In the genomic region with DNA sequence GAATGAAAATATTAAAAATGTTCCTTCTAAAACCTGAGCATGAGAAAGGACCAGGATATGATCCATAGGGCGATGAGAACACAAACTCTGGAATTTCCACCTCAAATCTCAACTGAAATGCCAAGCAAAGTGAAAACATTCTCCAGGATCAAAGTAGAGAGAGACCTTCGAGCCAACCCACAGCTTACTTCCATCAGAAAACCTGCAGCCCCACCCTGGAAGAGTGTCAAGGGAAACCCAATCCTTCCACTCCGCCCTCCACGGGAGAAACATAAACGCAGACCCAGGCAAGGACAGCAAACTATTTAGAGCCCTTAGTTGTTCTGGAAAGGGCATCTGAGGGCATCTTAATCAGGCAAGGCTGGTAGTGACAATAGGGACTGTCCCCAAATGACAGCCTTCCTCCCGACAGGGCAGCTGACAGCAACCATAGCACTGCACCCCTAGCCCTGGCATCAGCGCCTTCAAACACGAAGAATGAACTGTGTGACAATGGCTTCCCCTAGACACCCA, we compare ENCODE assay signal across 12 cellular contexts. TPM values are rescaled to one million over a fixed set of nuclear protein-coding genes. Genes with fewer than 3 reads are reported as not detected.
A peak's percentile ranks its signal among the peaks of the same experiment; 100 is the strongest.
DNase-seq lines count a peak whose midpoint lies in the region; ATAC-seq and TF ChIP-seq lines count a peak whose summit lies in the region.
"Had no signal": no experiment of that assay in that cellular context is flagged by ENCODE, and none has a peak within 500 bp of the region (broad histone marks: within the 10 kb centered on the region; RNA-seq: fewer than 3 reads in every experiment).

No MANE protein-coding gene starts in this region.

- peaks cover 52% of the 10 kb centered on the region for H3K36me3 Mint-ChIP-seq in activated CD8-positive, alpha-beta memory T cell treated with anti-CD3 and anti-CD28 coated beads, Interleukin-2, amount 10 ng/mL, durations not matched to agents 7 days and 5 days

- no peak overlapping the region for H3K4me2 ChIP-seq in mesenchymal stem cell (ENCODE audit: low read length, poor library complexity, severe bottlenecking)

- peaks cover 11% of the 10 kb centered on the region for H3K9me3 ChIP-seq in mesenchymal stem cell (ENCODE audit: control insufficient read depth, low read length)

- peak overlapping the region; percentile 50 for H2AK5ac ChIP-seq in mesenchymal stem cell (ENCODE audit: low read length, severe bottlenecking)

- no peak overlapping the region for H3K4me3 Mint-ChIP-seq in activated CD8-positive, alpha-beta memory T cell treated with anti-CD3 and anti-CD28 coated beads, Interleukin-2, amount 10 ng/mL, durations not matched to agents 7 days and 5 days

- peaks cover 13% of the 10 kb centered on the region for H3K79me1 ChIP-seq in mesenchymal stem cell (replicated peaks; ENCODE audit: low read length, poor library complexity, severe bottlenecking)

- no peak overlapping the region for H4K8ac ChIP-seq in mesenchymal stem cell (ENCODE audit: low read length)

- CTCF ChIA-PET in activated CD8-positive, alpha-beta memory T cell treated with anti-CD3 and anti-CD28 coated beads, Interleukin-2, amount 10 ng/mL, durations not matched to agents 7 days and 5 days (lab: Charles Lee) = no interaction called here

- H3K36me3 ChIP-seq in ACC112 (ENCODE audit: insufficient read depth, low read length) (peaks cover 23% of the 10 kb centered on the region), mesenchymal stem cell (ENCODE audit: control insufficient read depth in 1 of 2, insufficient read depth in 2 of 2, low read depth in 1 of 2, low read length in 2 of 2) (peaks cover 41 to 74% of the 10 kb centered on the region in 2 experiments)

- H3K9me3 Mint-ChIP-seq in activated CD8-positive, alpha-beta memory T cell treated with anti-CD3 and anti-CD28 coated beads, Interleukin-2, amount 10 ng/mL, durations not matched to agents 7 days and 5 days (ENCODE audit: low read depth) = peaks cover 2% of the 10 kb centered on the region

- WGBS in mesenchymal stem cell = 79% methylated on average over 8 of the region's 8 CpGs

- no peak overlapping the region for H3K14ac ChIP-seq in mesenchymal stem cell (ENCODE audit: low read length in 2 of 2)

- peaks cover 28% of the 10 kb centered on the region for H3K4me1 ChIP-seq in ACC112 (ENCODE audit: control insufficient read depth, insufficient read depth, low read length, unreplicated experiment)
- peaks cover 28% of the 10 kb centered on the region for H3K4me1 ChIP-seq in mesenchymal stem cell (ENCODE audit: control insufficient read depth, insufficient read depth, low read depth, low read length)

- H3K4me3 ChIP-seq in ACC112 (ENCODE audit: low read depth, low read length) (peak overlapping the region; percentile 14; the same call in 1 of the 2 replicates), cardiac fibroblast (replicated peaks in 1 of 2; ENCODE audit: low read depth in 2 of 2, low read length in 2 of 2) (no peak overlapping the region), mesenchymal stem cell (ENCODE audit: insufficient read depth in 1 of 2, low read depth in 1 of 2, low read length in 2 of 2) (no peak overlapping the region)
- H3K4me3 ChIP-seq: upper lobe of left lung had no signal

- H4K91ac ChIP-seq in mesenchymal stem cell (ENCODE audit: low read length) = no peak overlapping the region

- no peak overlapping the region for H3K23ac ChIP-seq in mesenchymal stem cell (ENCODE audit: low read length in 2 of 2)

- H3K27ac ChIP-seq in ACC112 (ENCODE audit: low read depth, low read length) (peak overlapping the region; percentile 71), mesenchymal stem cell (ENCODE audit: low read length, poor library complexity, severe bottlenecking) (peak overlapping the region; percentile 71)
- H3K27ac ChIP-seq: C4-2B, upper lobe of left lung had no signal

- H2AFZ ChIP-seq in ACC112 (ENCODE audit: low read length, unreplicated experiment) (no peak overlapping the region), mesenchymal stem cell (ENCODE audit: low read depth, low read length) (no peak overlapping the region)

- ATAC-seq in HG02642 (IDR thresholded peaks at IDR 0.05; ENCODE audit: poor library complexity, unreplicated experiment) (peak; percentile 24), HG03097 (IDR thresholded peaks at IDR 0.05; ENCODE audit: low FRiP score, unreplicated experiment) (no peak)
- ATAC-seq in activated CD8-positive, alpha-beta memory T cell treated with anti-CD3 and anti-CD28 coated beads, Interleukin-2, amount 10 ng/mL, durations not matched to agents 7 days and 5 days = no peak

- no peak overlapping the region for H2BK120ac ChIP-seq in mesenchymal stem cell (ENCODE audit: low read depth, low read length)

- no peak for TF ChIP-seq CTCF in cardiac fibroblast (IDR thresholded peaks at IDR 0.05; ENCODE audit: low read depth, low read length)

- H3K27me3 Mint-ChIP-seq in activated CD8-positive, alpha-beta memory T cell treated with anti-CD3 and anti-CD28 coated beads, Interleukin-2, amount 10 ng/mL, durations not matched to agents 7 days and 5 days = no peaks in the 10 kb centered on the region

- H3K79me2 ChIP-seq in ACC112 (ENCODE audit: control insufficient read depth, insufficient read depth, low read length, unreplicated experiment) = peaks cover 34% of the 10 kb centered on the region

- DNase-seq in cardiac fibroblast (ENCODE audit: low read depth in 2 of 2) (peak; percentile 43 to 63), mesenchymal stem cell (peak; percentile 27), SIG-M5 treated with dmso at 0.1 percent for 504 hours (lab: John Stamatoyannopoulos, UW; ENCODE audit: unreplicated experiment) (no peak), DMS153 (lab: John Stamatoyannopoulos, UW) (no peak)
- DNase-seq in activated CD8-positive, alpha-beta memory T cell treated with anti-CD3 and anti-CD28 coated beads, Interleukin-2, amount 10 ng/mL, durations not matched to agents 7 days and 5 days = no peak
- DNase-seq: occipital lobe, upper lobe of left lung had no signal

- no peak overlapping the region for H3K18ac ChIP-seq in mesenchymal stem cell (ENCODE audit: low read depth in 1 of 2, low read length in 2 of 2)

- H3K9ac ChIP-seq in mesenchymal stem cell (ENCODE audit: low read length) = no peak overlapping the region

- no peak overlapping the region for H3K27ac Mint-ChIP-seq in activated CD8-positive, alpha-beta memory T cell treated with anti-CD3 and anti-CD28 coated beads, Interleukin-2, amount 10 ng/mL, durations not matched to agents 7 days and 5 days

- no peak overlapping the region for H2BK5ac ChIP-seq in mesenchymal stem cell (ENCODE audit: low read depth, low read length, poor library complexity, severe bottlenecking)

- no peaks in the 10 kb centered on the region for H3K27me3 ChIP-seq in ACC112 (ENCODE audit: insufficient read depth, low read length)
- no peaks in the 10 kb centered on the region for H3K27me3 ChIP-seq in mesenchymal stem cell (ENCODE audit: control insufficient read depth in 1 of 2, insufficient read depth in 1 of 2, low read length in 2 of 2)
- H3K27me3 ChIP-seq: upper lobe of left lung had no signal

- H3K4ac ChIP-seq in mesenchymal stem cell (ENCODE audit: low read depth in 1 of 2, low read length in 2 of 2) = no peak overlapping the region

- no peak overlapping the region for H2BK15ac ChIP-seq in mesenchymal stem cell (ENCODE audit: low read depth, poor library complexity, severe bottlenecking)

- peaks cover 11% of the 10 kb centered on the region for H3K4me1 Mint-ChIP-seq in activated CD8-positive, alpha-beta memory T cell treated with anti-CD3 and anti-CD28 coated beads, Interleukin-2, amount 10 ng/mL, durations not matched to agents 7 days and 5 days

- H2BK12ac ChIP-seq in mesenchymal stem cell (ENCODE audit: low read length in 2 of 2) = no peak overlapping the region

RNA-seq across cellular contexts. Expression of gene SLC15A4, which starts 21.8 kb away (rescaled TPM):
- 20.3 TPM for polyA plus RNA-seq in mesenchymal stem cell (2013, experiment 1 of 2)
- 20.9 TPM for polyA plus RNA-seq in mesenchymal stem cell (2013, experiment 2 of 2)
- total RNA-seq in activated CD8-positive, alpha-beta memory T cell treated with anti-CD3 and anti-CD28 coated beads, Interleukin-2, amount 10 ng/mL, durations not matched to agents 7 days and 5 days = 10 to 100 TPM; 23.0 to 26.0 TPM

RNA-seq across cellular contexts. Expression of gene GLT1D1, which starts 51.3 kb away (rescaled TPM):
- not detected for polyA plus RNA-seq in mesenchymal stem cell (2013, experiment 1 of 2)
- not detected for polyA plus RNA-seq in mesenchymal stem cell (2013, experiment 2 of 2)
- total RNA-seq in activated CD8-positive, alpha-beta memory T cell treated with anti-CD3 and anti-CD28 coated beads, Interleukin-2, amount 10 ng/mL, durations not matched to agents 7 days and 5 days = under 1 TPM; 0.12 to 0.70 TPM
- total RNA-seq: dermis microvascular lymphatic vessel endothelial cell had no signal

Comparison
In these comparisons a context has a peak if more than half of its experiments do, and no peak if none do; other contexts are left out.
1. DNase-seq: peak in cardiac fibroblast (2 of 2) and mesenchymal stem cell (single experiment); none in SIG-M5 treated with dmso at 0.1 percent for 504 hours (single experiment), DMS153 (single experiment) and activated CD8-positive, alpha-beta memory T cell treated with anti-CD3 and anti-CD28 coated beads, Interleukin-2, amount 10 ng/mL, durations not matched to agents 7 days and 5 days (single experiment).